In the genomic region with DNA sequence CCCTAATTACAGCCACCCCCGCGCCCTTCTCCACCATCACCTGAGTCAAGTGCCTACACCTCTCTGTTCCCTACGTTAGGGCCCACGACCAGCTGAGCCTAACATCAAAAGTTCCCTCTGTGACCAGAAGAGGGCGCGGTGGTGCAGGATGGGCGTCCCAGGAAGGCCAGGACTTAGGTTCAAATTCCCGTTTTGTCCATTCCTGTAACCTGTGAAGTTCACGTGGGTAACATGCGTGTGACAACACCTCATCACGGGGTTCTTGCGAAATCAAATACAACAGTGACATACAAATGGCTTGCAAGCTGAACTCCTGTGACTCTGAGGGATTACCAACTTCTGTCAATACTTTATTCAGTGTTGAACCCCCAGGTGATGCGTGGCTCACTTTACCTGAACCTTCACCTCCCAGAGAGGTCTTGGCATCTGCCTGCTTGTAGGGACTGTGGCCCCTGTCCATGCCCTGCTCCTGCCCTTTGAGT, we compare ENCODE assay signal across 8 cellular contexts.
DNase-seq lines count a peak whose midpoint lies in the region; ATAC-seq and TF ChIP-seq lines count a peak whose summit lies in the region.

No MANE protein-coding gene starts in this region.

- H3K27me3 ChIP-seq in colonic mucosa: no peaks in the 10 kb centered on the region

- no peak overlapping the region for H3K4me3 Mint-ChIP-seq in stimulated activated memory B cell treated with anti-CD40 and anti-IgM and Interleukin-4, amounts not matched to agents 10 μg/mL and 1 μg/mL and 100 μg/mL, for 72 hours

- peaks cover 8% of the 10 kb centered on the region for H3K4me1 ChIP-seq in colonic mucosa

- peak overlapping the region; percentile 79 for H3K27ac Mint-ChIP-seq in stimulated activated memory B cell treated with anti-CD40 and anti-IgM and Interleukin-4, amounts not matched to agents 10 μg/mL and 1 μg/mL and 100 μg/mL, for 72 hours

- peaks cover 16% of the 10 kb centered on the region for H3K27me3 Mint-ChIP-seq in stimulated activated memory B cell treated with anti-CD40 and anti-IgM and Interleukin-4, amounts not matched to agents 10 μg/mL and 1 μg/mL and 100 μg/mL, for 72 hours

- DNase-seq in NCI-H1105 treated with DMSO at 0.1 percent for 48 hours (lab: John Stamatoyannopoulos, UW): peak; percentile 52
- DNase-seq in NCI-H1105 (lab: John Stamatoyannopoulos, UW): no peak
- DNase-seq in NCI-H2081 (lab: John Stamatoyannopoulos, UW): peak; percentile 64 to 71
- DNase-seq in activated CD4-positive, alpha-beta T cell treated with anti-CD3 and anti-CD28 coated beads for 24 hours (ENCODE audit: low read depth in 2 of 2): peak; percentile 55 to 57
- DNase-seq in colonic mucosa: peak; percentile 79
- peak; percentile 72 for DNase-seq in medulla oblongata (ENCODE audit: extremely low spot score)

- H3K9ac ChIP-seq in colonic mucosa (ENCODE audit: low read depth in 2 of 2, low read length in 2 of 2): no peak overlapping the region

- no peaks in the 10 kb centered on the region for H3K9me3 Mint-ChIP-seq in stimulated activated memory B cell treated with anti-CD40 and anti-IgM and Interleukin-4, amounts not matched to agents 10 μg/mL and 1 μg/mL and 100 μg/mL, for 72 hours

- H3K36me3 Mint-ChIP-seq in stimulated activated memory B cell treated with anti-CD40 and anti-IgM and Interleukin-4, amounts not matched to agents 10 μg/mL and 1 μg/mL and 100 μg/mL, for 72 hours: no peaks in the 10 kb centered on the region

- H3K9me3 ChIP-seq in colonic mucosa: no peaks in the 10 kb centered on the region

- H3K4me3 ChIP-seq in colonic mucosa: no peak overlapping the region

- TF ChIP-seq CTCF in colonic mucosa (IDR thresholded peaks at IDR 0.05): peak; percentile 74

- no peaks in the 10 kb centered on the region for H3K36me3 ChIP-seq in colonic mucosa

- no peak overlapping the region for H3K27ac ChIP-seq in colonic mucosa

- ATAC-seq in stimulated activated memory B cell treated with anti-CD40 and anti-IgM and Interleukin-4, amounts not matched to agents 10 μg/mL and 1 μg/mL and 100 μg/mL, for 72 hours: no peak
- ATAC-seq in HG03196 (IDR thresholded peaks at IDR 0.05; ENCODE audit: unreplicated experiment): no peak

- H3K4me1 Mint-ChIP-seq in stimulated activated memory B cell treated with anti-CD40 and anti-IgM and Interleukin-4, amounts not matched to agents 10 μg/mL and 1 μg/mL and 100 μg/mL, for 72 hours: peaks cover 51% of the 10 kb centered on the region

- intact Hi-C loops in colonic mucosa (cut with DNase I): loop anchor here (5.0 kb wide), 1 partner anchor 208 kb away; a partner anchor contains a TSS
